Comparison of ENCODE assay signal across 1 cellular context in genomic region chr2:232860593-232861241, GRCh38.
TF ChIP-seq lines count a peak whose summit lies in the region.

No MANE protein-coding gene starts in this region.

TF ChIP-seq in A549, 52 proteins besides CTCF, POLR2A, EP300 and RAD21 (continued from another document):
- TF ChIP-seq CBX8 (IDR thresholded peaks at IDR 0.05), result no peak
- TF ChIP-seq EHMT2 (IDR thresholded peaks at IDR 0.05; ENCODE audit: low read depth), result no peak
- TF ChIP-seq ELK1 (IDR thresholded peaks at IDR 0.05; ENCODE audit: low read depth, low read length), result no peak
- no peak for TF ChIP-seq RARB (CRISPR knock-in tag; IDR thresholded peaks at IDR 0.05)
- no peak for TF ChIP-seq RNF2 (IDR thresholded peaks at IDR 0.05; ENCODE audit: borderline replicate concordance, low read depth)
- no peak for TF ChIP-seq E2F6 (IDR thresholded peaks at IDR 0.05; ENCODE audit: borderline replicate concordance, low read depth)
- no peak for TF ChIP-seq EHF (CRISPR knock-in tag; IDR thresholded peaks at IDR 0.05)
- no peak for TF ChIP-seq CHD2 (IDR thresholded peaks at IDR 0.05; ENCODE audit: low read length, partially characterized antibody)
- no peak for TF ChIP-seq FOSL2 (IDR thresholded peaks at IDR 0.05)
- no peak; the same call in 1 of the 2 replicates for TF ChIP-seq FOSL2 (CRISPR knock-in tag; IDR thresholded peaks at IDR 0.05)
- TF ChIP-seq SREBF2 (IDR thresholded peaks at IDR 0.05), result no peak
- TF ChIP-seq HOXB5 (CRISPR knock-in tag; IDR thresholded peaks at IDR 0.05), result no peak
- TF ChIP-seq POLR2AphosphoS2 (conservative IDR thresholded peaks at IDR 0.05; ENCODE audit: low read length), result no peak
- no peak for TF ChIP-seq RCOR1 (IDR thresholded peaks at IDR 0.05; ENCODE audit: low read depth, low read length)
- TF ChIP-seq HDAC2 (IDR thresholded peaks at IDR 0.05), result no peak
- TF ChIP-seq HMGXB4 (CRISPR knock-in tag; IDR thresholded peaks at IDR 0.05; ENCODE audit: borderline replicate concordance), result no peak
- TF ChIP-seq NPAS2 (CRISPR knock-in tag; IDR thresholded peaks at IDR 0.05; ENCODE audit: borderline replicate concordance), result no peak
- TF ChIP-seq JUN (IDR thresholded peaks at IDR 0.05), result no peak
- no peak for TF ChIP-seq HES2 (IDR thresholded peaks at IDR 0.05)
TF ChIP-seq in A549: peak in this region for 0.
